Comparison of ENCODE assay signal across 23 cellular contexts in the genomic region with DNA sequence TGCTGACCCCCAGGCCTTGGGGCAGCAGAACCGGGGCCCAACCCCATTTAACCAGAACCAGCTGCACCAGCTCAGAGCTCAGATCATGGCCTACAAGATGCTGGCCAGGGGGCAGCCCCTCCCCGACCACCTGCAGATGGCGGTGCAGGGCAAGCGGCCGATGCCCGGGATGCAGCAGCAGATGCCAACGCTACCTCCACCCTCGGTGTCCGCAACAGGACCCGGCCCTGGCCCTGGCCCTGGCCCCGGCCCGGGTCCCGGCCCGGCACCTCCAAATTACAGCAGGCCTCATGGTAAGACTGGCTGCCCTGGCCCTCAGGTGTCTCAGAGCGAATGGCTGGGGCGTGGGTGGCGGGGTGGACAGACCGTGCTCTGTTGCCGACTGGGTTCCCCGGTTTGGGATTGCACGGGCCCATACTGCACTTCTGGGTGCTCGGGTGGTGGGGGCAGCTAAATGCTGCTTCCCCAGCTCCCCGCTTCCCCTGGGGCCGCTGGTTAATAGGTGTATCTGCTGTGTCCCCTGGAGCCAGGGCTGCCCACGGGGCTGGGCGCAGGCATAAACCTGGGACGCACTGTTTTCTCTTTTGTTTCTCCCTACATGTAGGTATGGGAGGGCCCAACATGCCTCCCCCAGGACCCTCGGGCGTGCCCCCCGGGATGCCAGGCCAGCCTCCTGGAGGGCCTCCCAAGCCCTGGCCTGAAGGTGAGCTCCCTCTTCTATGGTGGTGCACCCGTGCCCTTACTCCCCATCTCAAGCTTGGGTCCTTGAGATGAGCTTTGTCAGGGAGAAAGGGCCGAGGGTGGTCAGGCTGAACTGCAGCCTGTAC. TPM values are rescaled to one million over a fixed set of nuclear protein-coding genes. Genes with fewer than 3 reads are reported as not detected.
DNase-seq lines count a peak whose midpoint lies in the region; ATAC-seq, FAIRE-seq and TF ChIP-seq lines count a peak whose summit lies in the region.
"Had no signal": no experiment of that assay in that cellular context is flagged by ENCODE, and none has a peak within 500 bp of the region (broad histone marks: within the 10 kb centered on the region; RNA-seq: fewer than 3 reads in every experiment).

No MANE protein-coding gene starts in this region.

- H2AK5ac ChIP-seq in H9 (ENCODE audit: insufficient read length, low read length) (no peak overlapping the region), H1 (ENCODE audit: low read depth, low read length) (no peak overlapping the region)

- H3K4me3 ChIP-seq in right cardiac atrium (ENCODE audit: low read length) (no peak overlapping the region), H1 (ENCODE audit: extremely low read depth in 1 of 4, insufficient read depth in 2 of 4, low read depth in 3 of 4, low read length in 4 of 4) (no peak overlapping the region), osteoblast (ENCODE audit: insufficient read depth, low read length) (no peak overlapping the region)
- H3K4me3 ChIP-seq: GM12878, GM23248 had no signal

- TF ChIP-seq CTCF in H9 (conservative IDR thresholded peaks at IDR 0.05) = no peak
- TF ChIP-seq CTCF in H1 (IDR thresholded peaks at IDR 0.05; ENCODE audit: control extremely low read depth in 1 of 3, insufficient read depth in 1 of 3, low read depth in 1 of 3, low read length in 3 of 3) = no peak
- no peak for TF ChIP-seq CTCF in osteoblast (IDR thresholded peaks at IDR 0.05; ENCODE audit: extremely low read depth, low read depth, low read length)

- no peaks in the 10 kb centered on the region for H3K27me3 Mint-ChIP-seq in H9 (ENCODE audit: low read depth)
- H3K27me3 Mint-ChIP-seq: CD4-positive, CD25-positive, alpha-beta regulatory T cell; CD8-positive, alpha-beta memory T cell had no signal

- no peak overlapping the region for H2BK12ac ChIP-seq in H9 (ENCODE audit: insufficient read length, low read depth, low read length)
- no peak overlapping the region for H2BK12ac ChIP-seq in H1 (ENCODE audit: low read depth, low read length)

- H4K91ac ChIP-seq in H9 (ENCODE audit: insufficient read length, low read depth, low read length) (no peak overlapping the region), H1 (replicated peaks; ENCODE audit: insufficient read length, low read length) (no peak overlapping the region)

- H3K27ac ChIP-seq in right cardiac atrium (ENCODE audit: low read length) (no peak overlapping the region), H9 (ENCODE audit: insufficient read length, low read depth, low read length) (no peak overlapping the region), H1 (ENCODE audit: low read depth, low read length) (no peak overlapping the region; the same call in 1 of the 2 replicates), osteoblast (ENCODE audit: low read depth, low read length) (no peak overlapping the region)
- H3K27ac ChIP-seq: GM23248 had no signal

- H3K4me2 ChIP-seq in H9 (ENCODE audit: insufficient read depth, insufficient read length, low read length) (no peak overlapping the region), H1 (ENCODE audit: insufficient read depth in 1 of 2, low read depth in 2 of 2, low read length in 2 of 2) (no peak overlapping the region), osteoblast (ENCODE audit: insufficient read depth, low read length) (no peak overlapping the region)

- no peaks in the 10 kb centered on the region for H3K27me3 ChIP-seq in right cardiac atrium (ENCODE audit: control insufficient read depth, insufficient read depth)
- H3K27me3 ChIP-seq in H9 (ENCODE audit: insufficient read depth, low read length) = no peaks in the 10 kb centered on the region
- no peaks in the 10 kb centered on the region for H3K27me3 ChIP-seq in H1 (replicated peaks in 1 of 4; ENCODE audit: control insufficient read depth in 3 of 4, extremely low read depth in 1 of 4, insufficient read depth in 3 of 4, low read length in 3 of 4)
- no peaks in the 10 kb centered on the region for H3K27me3 ChIP-seq in osteoblast (ENCODE audit: insufficient read depth, low read length)
- H3K27me3 ChIP-seq: BE2C had no signal

- H2BK15ac ChIP-seq in H9 (ENCODE audit: low read depth, low read length) (no peak overlapping the region), H1 (ENCODE audit: low read length) (no peak overlapping the region)

- peak in 2 of 3 donors; percentile 37 to 49 for DNase-seq in right cardiac atrium
- DNase-seq in cardiac septum (ENCODE audit: low spot score) = no peak
- DNase-seq in H9 = no peak
- DNase-seq in H1 (ENCODE audit: low read depth in 1 of 2, low spot score in 2 of 2) = no peak
- DNase-seq in osteoblast (ENCODE audit: insufficient read length, low spot score, missing footprints) = peak; percentile 76
- DNase-seq in stimulated activated naive CD8-positive, alpha-beta T cell treated with anti-CD3 and anti-CD28 coated beads, Interleukin-15, Interleukin-2, amounts not matched to agents 100 U/mL and 50 U/mL, for 24 hours = no peak
- DNase-seq in NCI-H1048 (lab: John Stamatoyannopoulos, UW) = no peak
- DNase-seq: ACHN; BE2C; C1 segment of cervical spinal cord; CD4-positive, CD25-positive, alpha-beta regulatory T cell; CD8-positive, alpha-beta memory T cell; COR-L47; DMS 273 treated with DMSO at 0.1 percent for 48 hours; DMS53; DND-41; EL; GM23248; KG1 had no signal

- peak overlapping the region in 2 of 3 experiments; percentile 61; a peak in 3 of 7 replicates for H3K27ac Mint-ChIP-seq in H9
- H3K27ac Mint-ChIP-seq: CD4-positive, CD25-positive, alpha-beta regulatory T cell; CD8-positive, alpha-beta memory T cell had no signal

- no peak for TF ChIP-seq RAD21 in H1 (IDR thresholded peaks at IDR 0.05 in 1 of 2, conservative IDR thresholded peaks at IDR 0.05 in 1 of 2; ENCODE audit: low read depth in 2 of 2, low read length in 2 of 2)

- H3K18ac ChIP-seq in H9 (ENCODE audit: insufficient read length, low read depth, low read length) (no peak overlapping the region), H1 (ENCODE audit: extremely low read depth, low read length) (no peak overlapping the region)

- intact Hi-C loops in right cardiac atrium (cut with DNase I) = no loop called here
- intact Hi-C loops in cardiac septum (cut with DNase I) = no loop called here

- TF ChIP-seq EP300 in H1 (IDR thresholded peaks at IDR 0.05; ENCODE audit: borderline replicate concordance in 1 of 2, low read depth in 2 of 2, low read length in 2 of 2) = no peak

- H3K56ac ChIP-seq in H9 (ENCODE audit: insufficient read length, low read depth, low read length) (no peak overlapping the region), H1 (replicated peaks; ENCODE audit: insufficient read length, low read depth, low read length) (no peak overlapping the region)

- no peak overlapping the region for H2BK120ac ChIP-seq in H9 (ENCODE audit: low read depth, low read length, poor library complexity, severe bottlenecking)
- no peak overlapping the region for H2BK120ac ChIP-seq in H1 (replicated peaks; ENCODE audit: low read depth, low read length)

- H4K5ac ChIP-seq in H9 (ENCODE audit: insufficient read length, low read depth, low read length) (no peak overlapping the region), H1 (ENCODE audit: insufficient read length, low read depth, low read length) (no peak overlapping the region)

- H2AFZ ChIP-seq in H9 (ENCODE audit: low read length) (no peak overlapping the region), H1 (ENCODE audit: low read length) (no peak overlapping the region), osteoblast (ENCODE audit: low read length) (no peak overlapping the region)
- H2AFZ ChIP-seq: GM23248 had no signal

- no peaks in the 10 kb centered on the region for H3K9me3 Mint-ChIP-seq in H9
- H3K9me3 Mint-ChIP-seq: CD4-positive, CD25-positive, alpha-beta regulatory T cell; CD8-positive, alpha-beta memory T cell had no signal

- ATAC-seq in right cardiac atrium (no peak), HG03196 (IDR thresholded peaks at IDR 0.05; ENCODE audit: unreplicated experiment) (no peak)
- ATAC-seq in stimulated activated naive CD8-positive, alpha-beta T cell treated with anti-CD3 and anti-CD28 coated beads, Interleukin-15, Interleukin-2, amounts not matched to agents 100 U/mL and 50 U/mL, for 24 hours = no peak
- ATAC-seq: GM12878 had no signal

- H3K79me2 ChIP-seq in H9 (ENCODE audit: insufficient read depth, low read length) = peaks cover 10% of the 10 kb centered on the region; the same call in 1 of the 2 replicates
- peaks cover 0 to 38% of the 10 kb centered on the region in 2 experiments; a peak in 2 of 4 replicates for H3K79me2 ChIP-seq in H1 (ENCODE audit: control insufficient read depth in 1 of 2, insufficient read depth in 2 of 2, low read length in 2 of 2)
- H3K79me2 ChIP-seq in osteoblast (ENCODE audit: insufficient read depth, low read length) = peaks cover 46% of the 10 kb centered on the region

- no peaks in the 10 kb centered on the region for H3K9me3 ChIP-seq in right cardiac atrium (ENCODE audit: control insufficient read depth, low read length)
- no peaks in the 10 kb centered on the region for H3K9me3 ChIP-seq in H9 (ENCODE audit: control insufficient read depth, low read depth, low read length)
- H3K9me3 ChIP-seq in H1 (ENCODE audit: insufficient read depth in 2 of 2, low read depth in 1 of 2, low read length in 1 of 2) = no peaks in the 10 kb centered on the region
- H3K9me3 ChIP-seq in osteoblast (ENCODE audit: low read depth, low read length) = no peaks in the 10 kb centered on the region
- H3K9me3 ChIP-seq: BE2C had no signal

- no peak overlapping the region for H3T11ph ChIP-seq in H9 (ENCODE audit: low read length)

- no peak for FAIRE-seq in H1 (lab: Jason Lieb, UNC)
- FAIRE-seq: GM12878, H54, HTR-8/SVneo had no signal

- H3K9ac ChIP-seq in H9 (ENCODE audit: extremely low read depth, insufficient read length, low read length) (no peak overlapping the region), H1 (replicated peaks in 1 of 4; ENCODE audit: extremely low read depth in 1 of 4, low read depth in 3 of 4, low read length in 3 of 4) (no peak overlapping the region)
- H3K9ac ChIP-seq: GM23248 had no signal

- no peaks in the 10 kb centered on the region for H3K4me1 ChIP-seq in right cardiac atrium (ENCODE audit: control insufficient read depth, insufficient read depth, low read length)
- no peaks in the 10 kb centered on the region for H3K4me1 ChIP-seq in H9 (ENCODE audit: insufficient read depth, low read length)
- H3K4me1 ChIP-seq in H1 (replicated peaks in 1 of 4; ENCODE audit: control insufficient read depth in 3 of 4, insufficient read depth in 4 of 4, low read length in 3 of 4) = no peaks in the 10 kb centered on the region
- H3K4me1 ChIP-seq in osteoblast (ENCODE audit: insufficient read depth, low read length) = no peaks in the 10 kb centered on the region
- H3K4me1 ChIP-seq: BE2C had no signal

- no peak overlapping the region for H3K4ac ChIP-seq in H9 (ENCODE audit: low read depth, low read length)
- H3K4ac ChIP-seq in H1 (replicated peaks; ENCODE audit: insufficient read length, low read depth, low read length) = no peak overlapping the region

- H3K14ac ChIP-seq in H9 (ENCODE audit: insufficient read depth, low read length) (no peak overlapping the region), H1 (ENCODE audit: insufficient read length) (no peak overlapping the region)

- CTCF ChIA-PET in H1 (lab: Charles Lee; ENCODE audit: partially characterized antibody) = interaction anchor here (0.5 to 1.8 kb wide), 4 partner anchors 10 to 271 kb away, joined by 3 to 5 read pairs (median 4); no protein-coding TSS in a partner anchor

- WGBS in right cardiac atrium = 95% methylated on average over 32 of the region's 32 CpGs
- no CpG with 5 or more reads among the region's 32 CpGs for WGBS in H9 (ENCODE audit: extremely low coverage, insufficient read length, low lambda C conversion rate)
- 96% methylated on average over 27 of the region's 32 CpGs; no CpG with 5 or more reads in 1 of the 2 experiments for WGBS in H1 (ENCODE audit: extremely low coverage in 1 of 2, insufficient coverage in 1 of 2, insufficient read length in 1 of 2, insufficient replicate concordance in 2 of 2, low coverage in 1 of 2, low lambda C conversion rate in 2 of 2, missing lambda C conversion rate in 1 of 2), 2 experiments

- peaks cover 0 to 1% of the 10 kb centered on the region in 2 experiments; a peak in 1 of 4 replicates for H3K4me1 Mint-ChIP-seq in H9

- no peak overlapping the region for H2BK20ac ChIP-seq in H9 (ENCODE audit: low read depth, low read length, poor library complexity, severe bottlenecking)
- H2BK20ac ChIP-seq in H1 (ENCODE audit: low read length) = no peak overlapping the region

- H3K36me3 ChIP-seq in H1 (ENCODE audit: control insufficient read depth in 2 of 4, insufficient read depth in 4 of 4, low read length in 3 of 4) (peaks cover 28 to 61% (median 53%) of the 10 kb centered on the region in 4 experiments), osteoblast (ENCODE audit: insufficient read depth, low read length) (peaks cover 48% of the 10 kb centered on the region)

- no peak for TF ChIP-seq POLR2A in H1 (IDR thresholded peaks at IDR 0.05; ENCODE audit: control extremely low read depth in 1 of 2, low read depth in 2 of 2, low read length in 2 of 2)

- H3K23ac ChIP-seq in H9 (ENCODE audit: insufficient read length, low read depth, low read length) (no peak overlapping the region), H1 (ENCODE audit: insufficient read length) (no peak overlapping the region)

- H3K79me1 ChIP-seq in H9 (ENCODE audit: insufficient read depth, low read depth, low read length, poor library complexity, severe bottlenecking) (peaks cover 10% of the 10 kb centered on the region), H1 (ENCODE audit: low read depth, low read length) (peaks cover 7% of the 10 kb centered on the region)

- no peaks in the 10 kb centered on the region for H4K20me1 ChIP-seq in H9 (ENCODE audit: control insufficient read depth, insufficient read depth, insufficient read length)
- peaks cover 12 to 19% of the 10 kb centered on the region in 2 experiments for H4K20me1 ChIP-seq in H1 (replicated peaks in 1 of 2; ENCODE audit: control insufficient read depth in 1 of 2, insufficient read depth in 2 of 2, low read length in 2 of 2)
- H4K20me1 ChIP-seq in osteoblast (ENCODE audit: insufficient read depth, low read length) = peaks cover 27% of the 10 kb centered on the region

- peaks cover 36 to 67% (median 56%) of the 10 kb centered on the region in 3 experiments; a peak in 6 of 7 replicates for H3K36me3 Mint-ChIP-seq in H9 (ENCODE audit: insufficient read depth in 1 of 3, low read depth in 3 of 3)

- H2BK5ac ChIP-seq in H9 (ENCODE audit: insufficient read length, low read length) = no peak overlapping the region
- no peak overlapping the region for H2BK5ac ChIP-seq in H1 (ENCODE audit: low read depth, low read length)

- POLR2A ChIA-PET in H1 (lab: Charles Lee; ENCODE audit: partially characterized antibody) = interaction anchor here (1.4 kb wide), 1 partner anchor 14 kb away, joined by 4 read pairs; no protein-coding TSS in a partner anchor

- H3K23me2 ChIP-seq in H9 (ENCODE audit: insufficient read length, low read depth, low read length, poor library complexity, severe bottlenecking) (no peaks in the 10 kb centered on the region), H1 (ENCODE audit: low read depth, low read length) (0 out of 2 replicates have a peak, but pooled peaks cover 2% of the 10 kb centered on the region)

- H4K8ac ChIP-seq in H9 (replicated peaks; ENCODE audit: insufficient read length, low read depth, low read length) (no peak overlapping the region), H1 (ENCODE audit: extremely low read depth, insufficient read depth, low read length) (peak overlapping the region; percentile 35)

- no peak overlapping the region for H3K4me3 Mint-ChIP-seq in H9
- H3K4me3 Mint-ChIP-seq: CD4-positive, CD25-positive, alpha-beta regulatory T cell; CD8-positive, alpha-beta memory T cell had no signal

RNA-seq across cellular contexts. Expression of gene SMARCA4, which starts 25.7 kb away (rescaled TPM):
- 10 to 100 TPM; 33.1 to 49.6 (median 45.6) TPM for total RNA-seq in right cardiac atrium
- 39.7 TPM for polyA plus RNA-seq in right cardiac atrium
- 52.2 TPM for total RNA-seq in cardiac septum
- 245 and 261 TPM in 2 replicates for total RNA-seq in H9 (2021)
- total RNA-seq in H1 (2021; fragmentation: NEBNext Ultra II Directional; extraction: Animal tissue kit (Norgen Biotek cat#: 25700)) = 263 TPM in 2 replicates
- 86.4 and 137 TPM in 2 replicates for polyA plus RNA-seq in H1 (2011; rRNA removed)
- 106 TPM for polyA plus RNA-seq in H1 (2011; cell fraction: cytosol; rRNA removed)
- polyA plus RNA-seq in H1 (2011; cell fraction: nucleus; rRNA removed) = 215 TPM
- polyA plus RNA-seq in H1 (2012, experiment 1 of 2) = 238 to 277 TPM (median 270 TPM) in 4 replicates
- 118 TPM for polyA plus RNA-seq in H1 (2012, experiment 2 of 2)
- 156 TPM for polyA plus RNA-seq in H1 (2013, experiment 1 of 2)
- 146 TPM for polyA plus RNA-seq in H1 (2013, experiment 2 of 2)
- 219 and 239 TPM in 2 replicates for polyA minus RNA-seq in H1 (2011; rRNA and poly(A)+ RNA removed)
- 184 TPM for polyA minus RNA-seq in H1 (2011; cell fraction: cytosol; rRNA and poly(A)+ RNA removed)
- polyA minus RNA-seq in H1 (2011; cell fraction: nucleus; rRNA and poly(A)+ RNA removed) = 185 TPM
- 52.2 and 52.8 TPM in 2 replicates for total RNA-seq in osteoblast

RNA-seq across cellular contexts. Expression of gene TIMM29, which starts 57.9 kb away (rescaled TPM):
- total RNA-seq in right cardiac atrium (10 to 100 TPM; 12.2 to 14.5 (median 13.0) TPM), cardiac septum (14.1 TPM), H9 (2021) (23.4 and 26.8 TPM in 2 replicates), osteoblast (31.8 and 34.8 TPM in 2 replicates)
- polyA plus RNA-seq in right cardiac atrium (14.1 TPM), H1 (2011; rRNA removed) (15.9 and 24.2 TPM in 2 replicates)
- 22.5 and 24.0 TPM in 2 replicates for total RNA-seq in H1 (2021; fragmentation: NEBNext Ultra II Directional; extraction: Animal tissue kit (Norgen Biotek cat#: 25700))
- polyA plus RNA-seq in H1 (2011; cell fraction: cytosol; rRNA removed) = 19.9 TPM
- 14.8 TPM for polyA plus RNA-seq in H1 (2011; cell fraction: nucleus; rRNA removed)
- polyA plus RNA-seq in H1 (2012, experiment 1 of 2) = 19.3 to 25.7 TPM (median 21.5 TPM) in 4 replicates
- 30.8 TPM for polyA plus RNA-seq in H1 (2012, experiment 2 of 2)
- polyA plus RNA-seq in H1 (2013, experiment 1 of 2) = 24.8 TPM
- polyA plus RNA-seq in H1 (2013, experiment 2 of 2) = 22.2 TPM
- polyA minus RNA-seq in H1 (2011; rRNA and poly(A)+ RNA removed) = 5.7 and 8.0 TPM in 2 replicates
- polyA minus RNA-seq in H1 (2011; cell fraction: cytosol; rRNA and poly(A)+ RNA removed) = 12.0 TPM
- 16.6 TPM for polyA minus RNA-seq in H1 (2011; cell fraction: nucleus; rRNA and poly(A)+ RNA removed)

RNA-seq across cellular contexts. Expression of gene YIPF2, which starts 58.1 kb away (rescaled TPM):
- total RNA-seq in right cardiac atrium = 10 to 100 TPM; 19.3 to 25.5 (median 24.4) TPM
- 26.5 TPM for polyA plus RNA-seq in right cardiac atrium
- total RNA-seq in cardiac septum = 20.8 TPM
- total RNA-seq in H9 (2021) = 58.2 and 60.2 TPM in 2 replicates
- total RNA-seq in H1 (2021; fragmentation: NEBNext Ultra II Directional; extraction: Animal tissue kit (Norgen Biotek cat#: 25700)) = 47.5 and 48.3 TPM in 2 replicates
- polyA plus RNA-seq in H1 (2011; rRNA removed) = 112 and 151 TPM in 2 replicates
- polyA plus RNA-seq in H1 (2011; cell fraction: cytosol; rRNA removed) = 91.7 TPM
- polyA plus RNA-seq in H1 (2011; cell fraction: nucleus; rRNA removed) = 125 TPM
- 24.9 to 55.5 TPM (median 50.4 TPM) in 4 replicates for polyA plus RNA-seq in H1 (2012, experiment 1 of 2)
- polyA plus RNA-seq in H1 (2012, experiment 2 of 2) = 58.3 TPM
- 47.5 TPM for polyA plus RNA-seq in H1 (2013, experiment 1 of 2)
- 47.1 TPM for polyA plus RNA-seq in H1 (2013, experiment 2 of 2)
- 31.4 and 45.4 TPM in 2 replicates for polyA minus RNA-seq in H1 (2011; rRNA and poly(A)+ RNA removed)
- 41.3 TPM for polyA minus RNA-seq in H1 (2011; cell fraction: cytosol; rRNA and poly(A)+ RNA removed)
- polyA minus RNA-seq in H1 (2011; cell fraction: nucleus; rRNA and poly(A)+ RNA removed) = 49.0 TPM
- total RNA-seq in osteoblast = 114 and 126 TPM in 2 replicates

Comparison
In these comparisons a context has a peak if more than half of its experiments do, and no peak if none do; other contexts are left out.
1. DNase-seq: peak in right cardiac atrium (2 of 3) and osteoblast (single experiment); none in cardiac septum (single experiment), H9 (single experiment), H1 (0 of 2), stimulated activated naive CD8-positive, alpha-beta T cell treated with anti-CD3 and anti-CD28 coated beads, Interleukin-15, Interleukin-2, amounts not matched to agents 100 U/mL and 50 U/mL, for 24 hours (single experiment) and NCI-H1048 (single experiment).